ENCODE assay signal across 8 cellular contexts in the genomic region with DNA sequence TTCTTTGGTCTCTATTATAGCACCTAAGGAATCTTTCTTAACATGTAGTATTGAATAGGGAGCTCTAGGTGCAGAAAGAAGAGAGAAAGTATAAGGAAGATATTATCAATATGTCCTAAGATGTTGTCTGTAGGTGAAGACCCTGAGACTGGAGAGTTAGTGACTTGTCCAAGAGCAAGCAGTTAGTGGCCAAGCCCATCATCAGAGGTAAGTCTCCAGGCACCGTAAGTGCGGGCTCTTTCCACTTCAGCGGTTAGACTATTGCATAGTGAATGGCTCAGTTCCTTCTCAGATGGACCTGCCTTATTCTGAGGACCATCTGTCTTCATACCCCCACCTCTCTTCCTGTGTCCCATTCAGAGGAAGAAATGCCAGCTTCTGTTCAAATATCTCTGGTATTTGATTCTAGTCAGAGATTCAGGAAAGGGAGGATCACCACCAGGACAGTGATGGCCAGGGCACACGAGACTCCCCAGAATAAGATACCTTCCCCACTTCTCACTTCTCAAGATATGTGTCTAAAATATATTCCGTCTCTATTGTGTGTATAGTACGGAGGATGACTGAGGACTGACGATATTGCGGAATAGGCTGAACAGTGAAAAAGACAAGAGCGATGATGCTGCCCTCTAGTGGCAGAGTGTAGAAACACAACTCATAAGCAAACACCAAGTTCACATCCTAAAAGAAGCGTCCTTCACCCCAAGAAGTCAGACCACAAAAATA. TPM values are rescaled to one million over a fixed set of nuclear protein-coding genes. Genes with fewer than 3 reads are reported as not detected.
DNase-seq lines count a peak whose midpoint lies in the region; ATAC-seq and TF ChIP-seq lines count a peak whose summit lies in the region.

No MANE protein-coding gene starts in this region.

- H3K4me1 ChIP-seq in OCI-LY7 (ENCODE audit: insufficient read depth, low read length, poor library complexity, severe bottlenecking), result no peaks in the 10 kb centered on the region
- peaks cover 5 to 6% of the 10 kb centered on the region in 2 experiments for H3K4me1 ChIP-seq in neutrophil (ENCODE audit: control insufficient read depth in 1 of 2, insufficient read depth in 1 of 2, low read depth in 1 of 2, low read length in 1 of 2)
- peaks cover 0 to 25% (median 12%) of the 10 kb centered on the region in 4 donors for H3K4me1 ChIP-seq in transverse colon

- WGBS in transverse colon (ENCODE audit: low coverage in 1 of 2), 2 donors, result 4 to 29% methylated on average over 7 to 10 of the region's 10 CpGs

- no peaks in the 10 kb centered on the region for H3K27me3 ChIP-seq in neutrophil
- no peaks in the 10 kb centered on the region for H3K27me3 ChIP-seq in transverse colon

- in situ Hi-C loops in transverse colon (cut with MboI; ENCODE audit: low pct_ligation_motif_present in 1 of 4, low pct_unique_long_range_greater_than_20kb in 1 of 4, low sequenced_read_pairs in 3 of 4), result loop anchor here (5.0 to 25.0 kb wide), 5 partner anchors 125 to 753 kb away; no protein-coding TSS in a partner anchor

- no peaks in the 10 kb centered on the region for H3K36me3 Mint-ChIP-seq in activated T-helper 1 cell treated with anti-CD3 and anti-CD28 coated beads, Interleukin-12 subunit alpha, Interleukin-12 subunit beta, Interleukin-2, Interleukin-4 antibody, amounts not matched to agents 30 ng/mL and 10 ng/mL and 1 ng/mL, durations not matched to agents 14 hours and 24 hours and 36 hours (ENCODE audit: low read depth)

- peak; percentile 72 for ATAC-seq in GM21576 (IDR thresholded peaks at IDR 0.05; ENCODE audit: unreplicated experiment)

- peak; percentile 95 for TF ChIP-seq CTCF in OCI-LY7 (conservative IDR thresholded peaks at IDR 0.05; ENCODE audit: low read length)
- peak; percentile 89 for TF ChIP-seq CTCF in fibroblast of pulmonary artery (IDR thresholded peaks at IDR 0.05; ENCODE audit: low read length, missing control alignments)
- peak; percentile 87 for TF ChIP-seq CTCF in neutrophil (IDR thresholded peaks at IDR 0.05)
- peak; percentile 85 to 92 (median 88) for TF ChIP-seq CTCF in transverse colon (IDR thresholded peaks at IDR 0.05)

- POLR2A ChIA-PET in OCI-LY7 (lab: Charles Lee), result interaction anchor here (0.5 to 1.5 kb wide), 2 partner anchors 9 to 478 kb away, joined by 3 to 4 read pairs; no protein-coding TSS in a partner anchor

- TF ChIP-seq POLR2A in transverse colon (IDR thresholded peaks at IDR 0.05), result no peak

- peak overlapping the region; percentile 56 for H3K4me2 ChIP-seq in OCI-LY7 (ENCODE audit: low read length)

- H3K27ac Mint-ChIP-seq in activated T-helper 1 cell treated with anti-CD3 and anti-CD28 coated beads, Interleukin-12 subunit alpha, Interleukin-12 subunit beta, Interleukin-2, Interleukin-4 antibody, amounts not matched to agents 30 ng/mL and 10 ng/mL and 1 ng/mL, durations not matched to agents 14 hours and 24 hours and 36 hours, result no peak overlapping the region

- peaks cover 4% of the 10 kb centered on the region for H3K27me3 Mint-ChIP-seq in activated T-helper 1 cell treated with anti-CD3 and anti-CD28 coated beads, Interleukin-12 subunit alpha, Interleukin-12 subunit beta, Interleukin-2, Interleukin-4 antibody, amounts not matched to agents 30 ng/mL and 10 ng/mL and 1 ng/mL, durations not matched to agents 14 hours and 24 hours and 36 hours (ENCODE audit: insufficient read depth)

- H3K9me2 ChIP-seq in OCI-LY7 (ENCODE audit: insufficient read depth, low read length), result no peaks in the 10 kb centered on the region

- H3K79me2 ChIP-seq in OCI-LY7 (ENCODE audit: insufficient read depth, low read depth, low read length), result no peaks in the 10 kb centered on the region

- H3K9me3 ChIP-seq in OCI-LY7 (ENCODE audit: low read length), result no peaks in the 10 kb centered on the region
- H3K9me3 ChIP-seq in neutrophil, result no peaks in the 10 kb centered on the region
- H3K9me3 ChIP-seq in transverse colon, result no peaks in the 10 kb centered on the region

- H3K4me3 ChIP-seq in Jurkat, Clone E6-1 (ENCODE audit: low read length), result no peak overlapping the region
- H3K4me3 ChIP-seq in OCI-LY7 (ENCODE audit: low read depth, low read length, poor library complexity, severe bottlenecking), result no peak overlapping the region
- no peak overlapping the region for H3K4me3 ChIP-seq in fibroblast of pulmonary artery (replicated peaks; ENCODE audit: low read depth, low read length)
- no peak overlapping the region for H3K4me3 ChIP-seq in neutrophil (ENCODE audit: low read depth in 1 of 2, low read length in 1 of 2)
- no peak overlapping the region for H3K4me3 ChIP-seq in transverse colon

- H3K9me3 Mint-ChIP-seq in activated T-helper 1 cell treated with anti-CD3 and anti-CD28 coated beads, Interleukin-12 subunit alpha, Interleukin-12 subunit beta, Interleukin-2, Interleukin-4 antibody, amounts not matched to agents 30 ng/mL and 10 ng/mL and 1 ng/mL, durations not matched to agents 14 hours and 24 hours and 36 hours, result no peaks in the 10 kb centered on the region

- H3K27ac ChIP-seq in OCI-LY7 (ENCODE audit: low read depth, low read length, poor library complexity, severe bottlenecking), result no peak overlapping the region
- no peak overlapping the region for H3K27ac ChIP-seq in neutrophil
- H3K27ac ChIP-seq in transverse colon, result no peak overlapping the region

- H4K20me1 ChIP-seq in OCI-LY7 (ENCODE audit: insufficient read depth, low read length), result no peaks in the 10 kb centered on the region

- CTCF ChIA-PET in OCI-LY7 (lab: Charles Lee; ENCODE audit: unreplicated experiment), result interaction anchor here (1.4 kb wide), 1 partner anchor 252 kb away, joined by 3 read pairs; no protein-coding TSS in a partner anchor

- H2AFZ ChIP-seq in OCI-LY7 (ENCODE audit: low read length), result peak overlapping the region; percentile 63

- no peak for TF ChIP-seq EP300 in transverse colon (IDR thresholded peaks at IDR 0.05; ENCODE audit: low read depth)

- intact Hi-C loops in OCI-LY7 (cut with micrococcal nuclease; ENCODE audit: unreplicated experiment) (loop anchor here (1.0 to 10.0 kb wide), 4 partner anchors 127 to 758 kb away; no protein-coding TSS in a partner anchor), transverse colon (cut with DNase I; ENCODE audit: low total_unique reads) (loop anchor here (2.0 kb wide), 1 partner anchor 125 kb away; no protein-coding TSS in a partner anchor)
- intact Hi-C loops in activated T-helper 1 cell treated with anti-CD3 and anti-CD28 coated beads, Interleukin-12 subunit alpha, Interleukin-12 subunit beta, Interleukin-2, Interleukin-4 antibody, amounts not matched to agents 30 ng/mL and 10 ng/mL and 1 ng/mL, durations not matched to agents 14 hours and 24 hours and 36 hours (cut with micrococcal nuclease), result loop anchor here (1.0 to 5.0 kb wide), 9 partner anchors 13 to 792 kb away; a partner anchor contains a TSS

- peaks cover 9% of the 10 kb centered on the region for H3K4me1 Mint-ChIP-seq in activated T-helper 1 cell treated with anti-CD3 and anti-CD28 coated beads, Interleukin-12 subunit alpha, Interleukin-12 subunit beta, Interleukin-2, Interleukin-4 antibody, amounts not matched to agents 30 ng/mL and 10 ng/mL and 1 ng/mL, durations not matched to agents 14 hours and 24 hours and 36 hours (ENCODE audit: low read depth)

- H3K36me3 ChIP-seq in OCI-LY7 (ENCODE audit: insufficient read depth, low read length) (no peaks in the 10 kb centered on the region), neutrophil (no peaks in the 10 kb centered on the region), transverse colon (no peaks in the 10 kb centered on the region)

- no TSS peak for BruUV-seq in OCI-LY7 (replicated peaks; lab: Mats Ljungman, UMichigan)

- DNase-seq in DMS79 treated with DMSO at 0.1 percent for 48 hours (lab: John Stamatoyannopoulos, UW) (peak; percentile 77), OCI-LY7 (ENCODE audit: low spot score) (peak; percentile 68), fibroblast of pulmonary artery (ENCODE audit: low read depth) (peak; percentile 86), transverse colon (peak; percentile 64)
- DNase-seq in Jurkat, Clone E6-1 (ENCODE audit: low read depth, low spot score), result peak; percentile 71
- peak; percentile 53 for DNase-seq in activated T-helper 1 cell treated with anti-CD3 and anti-CD28 coated beads, Interleukin-12 subunit alpha, Interleukin-12 subunit beta, Interleukin-2, Interleukin-4 antibody, amounts not matched to agents 30 ng/mL and 10 ng/mL and 1 ng/mL, durations not matched to agents 14 hours and 24 hours and 36 hours (ENCODE audit: low spot score)

- no peak overlapping the region for H3K4me3 Mint-ChIP-seq in activated T-helper 1 cell treated with anti-CD3 and anti-CD28 coated beads, Interleukin-12 subunit alpha, Interleukin-12 subunit beta, Interleukin-2, Interleukin-4 antibody, amounts not matched to agents 30 ng/mL and 10 ng/mL and 1 ng/mL, durations not matched to agents 14 hours and 24 hours and 36 hours

RNA-seq across cellular contexts. Expression of a gene that starts 19.1 kb away (rescaled TPM):
- not detected for polyA plus RNA-seq in Jurkat, Clone E6-1 (2012; ENCODE audit: insufficient read depth, insufficient read length)
- total RNA-seq in OCI-LY7 (2014; rRNA removed; shearing (Covaris generic)), result not detected in 2 replicates
- total RNA-seq in OCI-LY7 (2022) (not detected in 2 replicates), transverse colon (10 to 100 TPM in 3 of 4 donors, 1 to 10 TPM in 1; 1.8 to 18.3 (median 12.1) TPM)
- not detected in 2 replicates for total RNA-seq in activated T-helper 1 cell treated with anti-CD3 and anti-CD28 coated beads, Interleukin-12 subunit alpha, Interleukin-12 subunit beta, Interleukin-2, Interleukin-4 antibody, amounts not matched to agents 30 ng/mL and 10 ng/mL and 1 ng/mL, durations not matched to agents 14 hours and 24 hours and 36 hours
